In the genomic region with DNA sequence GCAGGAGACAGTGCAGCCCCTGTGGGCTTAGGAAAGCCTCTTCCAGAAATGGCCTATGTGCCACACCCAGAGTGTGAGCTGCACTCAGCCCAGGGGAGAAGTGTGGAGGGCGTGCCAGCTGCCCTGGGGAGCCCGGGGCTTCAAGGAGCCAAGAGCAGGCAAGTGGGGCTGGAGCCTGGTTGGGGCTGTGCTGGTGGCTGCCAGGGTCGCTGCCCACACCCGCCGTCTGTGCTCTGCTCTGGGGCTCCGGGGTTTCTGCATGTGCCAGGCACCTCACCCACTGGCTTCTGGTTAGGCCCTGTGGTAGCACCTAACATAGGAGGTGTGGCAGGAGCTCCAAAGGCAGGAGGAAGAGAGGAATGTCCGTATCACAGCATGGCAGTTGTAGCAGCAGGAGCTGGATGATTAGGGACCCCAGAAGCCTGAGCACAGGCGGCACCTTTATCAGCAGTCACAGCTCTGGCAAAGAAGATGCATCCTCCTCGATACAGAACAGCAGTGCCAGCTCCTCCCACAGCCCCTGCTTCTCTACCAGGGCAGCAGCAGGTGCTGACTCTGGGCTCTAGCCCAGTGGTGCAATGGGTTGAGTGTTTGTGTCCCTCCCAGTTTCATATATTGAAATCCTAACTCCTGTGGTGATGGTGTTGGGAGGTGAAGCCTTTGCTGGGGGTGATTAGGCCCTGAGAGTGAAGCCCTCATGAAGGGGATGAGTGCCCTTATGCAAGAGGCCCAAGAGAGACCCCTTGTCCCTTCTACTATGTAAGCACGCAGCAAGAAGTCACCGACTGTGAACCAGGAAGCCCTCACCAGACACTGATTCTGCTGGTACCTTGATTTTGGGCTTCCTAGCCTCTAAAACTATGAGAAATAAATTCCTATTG, we compare ENCODE assay signal across 11 cellular contexts.
DNase-seq lines count a peak whose midpoint lies in the region; ATAC-seq, FAIRE-seq and TF ChIP-seq lines count a peak whose summit lies in the region.
"Had no signal": no experiment of that assay in that cellular context is flagged by ENCODE, and none has a peak within 500 bp of the region (broad histone marks: within the 10 kb centered on the region; RNA-seq: fewer than 3 reads in every experiment).

No MANE protein-coding gene starts in this region.

- TF ChIP-seq POLR2A in gastroesophageal sphincter (IDR thresholded peaks at IDR 0.05) = no peak
- TF ChIP-seq POLR2A in lower leg skin (IDR thresholded peaks at IDR 0.05) = no peak

- peak overlapping the region; percentile 50 for H2AK5ac ChIP-seq in neuronal stem cell (ENCODE audit: low read depth, low read length)

- H3K18ac ChIP-seq in neuronal stem cell (ENCODE audit: low read length) = peak overlapping the region; percentile 65

- peak overlapping the region; percentile 62 for H3K23ac ChIP-seq in neuronal stem cell (ENCODE audit: low read depth, low read length, poor library complexity)

- FAIRE-seq in GM19239 (lab: Jason Lieb, UNC) = peak; percentile 92

- H3K4ac ChIP-seq in neuronal stem cell (ENCODE audit: low read length) = no peak overlapping the region

- H2BK5ac ChIP-seq in neuronal stem cell (ENCODE audit: low read length) = no peak overlapping the region

- intact Hi-C loops in CD8-positive, alpha-beta T cell (cut with DNase I, micrococcal nuclease) = no loop called here
- intact Hi-C loops in activated B cell treated with CpG ODN at 0.5 μM for 24 hours (cut with micrococcal nuclease) (no loop called here), lower leg skin (cut with DNase I; ENCODE audit: low total_unique reads) (no loop called here)

- H3K36me3 Mint-ChIP-seq in CD8-positive, alpha-beta T cell = no peaks in the 10 kb centered on the region
- H3K36me3 Mint-ChIP-seq in activated B cell treated with CpG ODN at 0.5 μM for 24 hours (ENCODE audit: low read depth) = no peaks in the 10 kb centered on the region

- no peak for TF ChIP-seq EP300 in gastroesophageal sphincter (IDR thresholded peaks at IDR 0.05)

- H2BK120ac ChIP-seq in neuronal stem cell (ENCODE audit: low read depth, low read length) = no peak overlapping the region

- H3K4me3 Mint-ChIP-seq in CD8-positive, alpha-beta T cell = no peak overlapping the region
- peak overlapping the region; percentile 16 for H3K4me3 Mint-ChIP-seq in activated B cell treated with CpG ODN at 0.5 μM for 24 hours

- H3K4me1 ChIP-seq in CD8-positive, alpha-beta T cell (ENCODE audit: insufficient read depth, low read length) = peaks cover 20% of the 10 kb centered on the region
- H3K4me1 ChIP-seq in neuronal stem cell (ENCODE audit: control insufficient read depth in 2 of 2, insufficient read depth in 1 of 2, low read depth in 1 of 2, low read length in 2 of 2) (peaks cover 0 to 3% of the 10 kb centered on the region in 2 donors), gastroesophageal sphincter (no peaks in the 10 kb centered on the region)
- H3K4me1 ChIP-seq: body of pancreas had no signal

- CTCF ChIA-PET in CD8-positive, alpha-beta T cell (lab: Charles Lee) = interaction anchor here (1.0 kb wide), 1 partner anchor 233 kb away, joined by 4 read pairs; no protein-coding TSS in a partner anchor
- CTCF ChIA-PET in activated B cell treated with CpG ODN at 0.5 μM for 24 hours (lab: Charles Lee) = interaction anchor here (0.6 to 1.9 kb wide), 2 partner anchors 26 to 181 kb away, joined by 4 to 5 read pairs; no protein-coding TSS in a partner anchor

- no peak overlapping the region for H2BK15ac ChIP-seq in neuronal stem cell (ENCODE audit: low read length)

- H3K27ac ChIP-seq in CD8-positive, alpha-beta T cell (ENCODE audit: low read depth, low read length) = no peak overlapping the region
- no peak overlapping the region for H3K27ac ChIP-seq in neuronal stem cell (replicated peaks; ENCODE audit: low read length)
- H3K27ac ChIP-seq in gastroesophageal sphincter = no peak overlapping the region
- H3K27ac ChIP-seq: body of pancreas, left lung, RWPE1 had no signal

- no peaks in the 10 kb centered on the region for H3K36me3 ChIP-seq in CD8-positive, alpha-beta T cell (ENCODE audit: insufficient read depth, low read length)
- H3K36me3 ChIP-seq in neuronal stem cell (replicated peaks in 1 of 2; ENCODE audit: control insufficient read depth in 2 of 2, insufficient read depth in 2 of 2, low read length in 2 of 2) (no peaks in the 10 kb centered on the region), gastroesophageal sphincter (no peaks in the 10 kb centered on the region)
- H3K36me3 ChIP-seq: left lung had no signal

- peak overlapping the region; percentile 46 for H3K27ac Mint-ChIP-seq in CD8-positive, alpha-beta T cell
- peak overlapping the region; percentile 77 for H3K27ac Mint-ChIP-seq in activated B cell treated with CpG ODN at 0.5 μM for 24 hours

- WGBS in neuronal stem cell (ENCODE audit: extremely low coverage in 2 of 2, insufficient read length in 2 of 2, insufficient replicate concordance in 1 of 2), 2 donors = no CpG with 5 or more reads among the region's 11 CpGs
- WGBS in gastroesophageal sphincter (ENCODE audit: low coverage in 1 of 2), 2 donors = 80% methylated on average over 2 to 3 of the region's 11 CpGs
- WGBS in lower leg skin, 2 donors = 64 to 72% methylated on average over 10 to 11 of the region's 11 CpGs

- H4K91ac ChIP-seq in neuronal stem cell (ENCODE audit: low read depth, low read length, poor library complexity) = no peak overlapping the region

- H3K4me3 ChIP-seq in CD8-positive, alpha-beta T cell (ENCODE audit: low read depth, low read length) = no peak overlapping the region
- no peak overlapping the region for H3K4me3 ChIP-seq in neuronal stem cell (ENCODE audit: low read length in 2 of 2)
- no peak overlapping the region for H3K4me3 ChIP-seq in gastroesophageal sphincter
- no peak overlapping the region for H3K4me3 ChIP-seq in lower leg skin (ENCODE audit: low read depth, poor library complexity, severe bottlenecking)
- H3K4me3 ChIP-seq: body of pancreas, left lung had no signal

- no peak overlapping the region for H2AFZ ChIP-seq in neuronal stem cell (ENCODE audit: low read length)

- no peak for ATAC-seq in CD8-positive, alpha-beta T cell
- ATAC-seq in activated B cell treated with CpG ODN at 0.5 μM for 24 hours (ENCODE audit: low read depth) = peak; percentile 38
- ATAC-seq in gastroesophageal sphincter = no peak
- ATAC-seq in GM21619 (IDR thresholded peaks at IDR 0.05; ENCODE audit: unreplicated experiment) = no peak
- ATAC-seq: body of pancreas had no signal

- no peak for TF ChIP-seq CTCF in CD8-positive, alpha-beta T cell (IDR thresholded peaks at IDR 0.05)
- TF ChIP-seq CTCF in activated B cell treated with CpG ODN at 0.5 μM for 24 hours (IDR thresholded peaks at IDR 0.05) (no peak), gastroesophageal sphincter (IDR thresholded peaks at IDR 0.05) (no peak), lower leg skin (IDR thresholded peaks at IDR 0.05) (no peak)

- H3K9ac ChIP-seq in neuronal stem cell (ENCODE audit: low read depth, low read length, poor library complexity) = no peak overlapping the region

- no peak overlapping the region for H2BK12ac ChIP-seq in neuronal stem cell (ENCODE audit: low read length)

- no peaks in the 10 kb centered on the region for H3K27me3 Mint-ChIP-seq in CD8-positive, alpha-beta T cell (ENCODE audit: low read depth)
- no peaks in the 10 kb centered on the region for H3K27me3 Mint-ChIP-seq in activated B cell treated with CpG ODN at 0.5 μM for 24 hours

- H4K8ac ChIP-seq in neuronal stem cell (ENCODE audit: low read depth, low read length) = no peak overlapping the region

- H3K14ac ChIP-seq in neuronal stem cell (ENCODE audit: low read length) = no peak overlapping the region

- POLR2A ChIA-PET in CD8-positive, alpha-beta T cell (lab: Charles Lee) = no interaction called here
- POLR2A ChIA-PET in activated B cell treated with CpG ODN at 0.5 μM for 24 hours (lab: Charles Lee) = interaction anchor here (1.0 to 5.0 kb wide), 9 partner anchors 7 to 69 kb away, joined by 3 to 68 read pairs (median 9); partner anchors contain the start of gene KLF13

- no peaks in the 10 kb centered on the region for H3K9me3 ChIP-seq in CD8-positive, alpha-beta T cell (ENCODE audit: low read length)
- H3K9me3 ChIP-seq in neuronal stem cell (replicated peaks in 1 of 2; ENCODE audit: control insufficient read depth in 2 of 2, insufficient read depth in 1 of 2, low read depth in 1 of 2, low read length in 2 of 2) (no peaks in the 10 kb centered on the region), gastroesophageal sphincter (no peaks in the 10 kb centered on the region)
- H3K9me3 ChIP-seq: body of pancreas, left lung had no signal

- H3K79me1 ChIP-seq in neuronal stem cell (ENCODE audit: low read depth, low read length) = no peaks in the 10 kb centered on the region

- H3K4me1 Mint-ChIP-seq in CD8-positive, alpha-beta T cell (ENCODE audit: low read depth) = peaks cover 37% of the 10 kb centered on the region
- H3K4me1 Mint-ChIP-seq in activated B cell treated with CpG ODN at 0.5 μM for 24 hours = peaks cover 58% of the 10 kb centered on the region

- no peak for DNase-seq in CD8-positive, alpha-beta T cell
- DNase-seq in GM19239 (ENCODE audit: insufficient read length, low spot score) = no peak
- DNase-seq in activated B cell treated with CpG ODN at 0.5 μM for 24 hours = no peak
- no peak for DNase-seq in neuronal stem cell (ENCODE audit: low spot score)
- DNase-seq in lower leg skin (ENCODE audit: low spot score in 2 of 2) = no peak
- DNase-seq: body of pancreas, NCI-H345 had no signal

- no peak overlapping the region for H3K4me2 ChIP-seq in neuronal stem cell (ENCODE audit: insufficient read depth, low read length, poor library complexity, severe bottlenecking)

- no peaks in the 10 kb centered on the region for H3K27me3 ChIP-seq in CD8-positive, alpha-beta T cell (ENCODE audit: insufficient read depth, low read length)
- peaks cover 0 to 4% (median 0%) of the 10 kb centered on the region in 3 experiments for H3K27me3 ChIP-seq in neuronal stem cell (ENCODE audit: control insufficient read depth in 3 of 3, insufficient read depth in 3 of 3, low read depth in 1 of 3, low read length in 3 of 3)
- H3K27me3 ChIP-seq in gastroesophageal sphincter = no peaks in the 10 kb centered on the region
- H3K27me3 ChIP-seq: body of pancreas, left lung had no signal

- H3K9me3 Mint-ChIP-seq in CD8-positive, alpha-beta T cell = no peaks in the 10 kb centered on the region
- H3K9me3 Mint-ChIP-seq in activated B cell treated with CpG ODN at 0.5 μM for 24 hours = peaks cover 2% of the 10 kb centered on the region
